Comparison of ENCODE assay signal across 13 cellular contexts in the genomic region with DNA sequence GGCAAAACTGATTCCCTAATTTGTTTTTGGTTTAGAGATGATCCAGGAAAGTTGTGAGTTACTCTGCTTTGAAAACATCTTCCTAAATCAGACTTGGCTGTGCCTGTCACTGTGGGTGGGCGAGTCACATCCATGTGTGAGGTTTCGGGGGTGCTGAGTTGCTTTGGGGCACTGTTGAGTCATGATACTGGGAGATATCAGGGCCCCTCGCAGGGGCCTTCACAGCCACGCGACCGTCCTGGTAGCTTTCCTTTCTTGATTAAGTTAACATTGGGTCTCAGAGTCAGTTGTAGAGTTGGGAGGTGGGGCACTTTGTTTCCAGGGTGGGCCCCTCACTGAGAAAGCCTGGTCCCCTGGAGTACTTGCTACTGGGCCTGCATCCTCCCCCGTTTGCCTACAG. TPM values are rescaled to one million over a fixed set of nuclear protein-coding genes. Genes with fewer than 3 reads are reported as not detected.
A peak's percentile ranks its signal among the peaks of the same experiment; 100 is the strongest.
DNase-seq lines count a peak whose midpoint lies in the region; ATAC-seq and TF ChIP-seq lines count a peak whose summit lies in the region.
"Had no signal": no experiment of that assay in that cellular context is flagged by ENCODE, and none has a peak within 500 bp of the region (broad histone marks: within the 10 kb centered on the region; RNA-seq: fewer than 3 reads in every experiment).

No MANE protein-coding gene starts in this region.

- peaks cover 10% of the 10 kb centered on the region; the same call in 1 of the 2 replicates for H4K20me1 ChIP-seq in GM23338 (replicated peaks; ENCODE audit: insufficient read depth)

- peaks cover 54% of the 10 kb centered on the region for H3K4me1 ChIP-seq in GM23338 (ENCODE audit: insufficient read depth)
- peaks cover 14 to 29% of the 10 kb centered on the region in 2 donors for H3K4me1 ChIP-seq in left lung
- peaks cover 52 to 71% of the 10 kb centered on the region in 2 donors for H3K4me1 ChIP-seq in thyroid gland
- H3K4me1 ChIP-seq: ascending aorta had no signal

- no peaks in the 10 kb centered on the region for H3K27me3 ChIP-seq in GM23338 (ENCODE audit: insufficient read depth)
- H3K27me3 ChIP-seq in CD4-positive, alpha-beta T cell (ENCODE audit: control insufficient read depth, insufficient read depth, low read length): no peaks in the 10 kb centered on the region
- H3K27me3 ChIP-seq in left lung: no peaks in the 10 kb centered on the region
- H3K27me3 ChIP-seq in thyroid gland: no peaks in the 10 kb centered on the region
- H3K27me3 ChIP-seq: ascending aorta, neutrophil had no signal

- H3K9me3 ChIP-seq in CD4-positive, alpha-beta T cell (ENCODE audit: control insufficient read depth, low read length): no peaks in the 10 kb centered on the region
- H3K9me3 ChIP-seq in left lung (no peaks in the 10 kb centered on the region), thyroid gland (no peaks in the 10 kb centered on the region)
- H3K9me3 ChIP-seq: ascending aorta, neutrophil had no signal

- peak overlapping the region; percentile 88 for H3K27ac Mint-ChIP-seq in GM23338
- peak overlapping the region; percentile 77 to 87 for H3K27ac Mint-ChIP-seq in effector memory CD8-positive, alpha-beta T cell
- H3K27ac Mint-ChIP-seq in CD4-positive, alpha-beta T cell: no peak overlapping the region

- H3K27me3 Mint-ChIP-seq in GM23338 (ENCODE audit: insufficient read depth, low read depth, poor library complexity): peaks cover 10% of the 10 kb centered on the region
- H3K27me3 Mint-ChIP-seq in effector memory CD8-positive, alpha-beta T cell: no peaks in the 10 kb centered on the region
- no peaks in the 10 kb centered on the region for H3K27me3 Mint-ChIP-seq in CD4-positive, alpha-beta T cell

- POLR2A ChIA-PET in CD4-positive, alpha-beta T cell (lab: Charles Lee): no interaction called here

- no peak for TF ChIP-seq POLR2A in thyroid gland (IDR thresholded peaks at IDR 0.05)

- ATAC-seq in GM23338 (no peak), left lung (no peak)
- no peak for ATAC-seq in effector memory CD8-positive, alpha-beta T cell (replicated peaks)
- no peak for ATAC-seq in CD4-positive, alpha-beta T cell (ENCODE audit: poor library complexity)

- TF ChIP-seq CTCF in GM23338 (conservative IDR thresholded peaks at IDR 0.05; ENCODE audit: low read depth in 2 of 2) (no peak), left lung (IDR thresholded peaks at IDR 0.05) (no peak), thyroid gland (IDR thresholded peaks at IDR 0.05) (no peak)
- no peak for TF ChIP-seq CTCF in CD4-positive, alpha-beta T cell (IDR thresholded peaks at IDR 0.05)

- H3K4me1 Mint-ChIP-seq in GM23338: peaks cover 68% of the 10 kb centered on the region
- peaks cover 21 to 37% of the 10 kb centered on the region in 2 donors for H3K4me1 Mint-ChIP-seq in effector memory CD8-positive, alpha-beta T cell (ENCODE audit: low read depth in 2 of 2)
- no peaks in the 10 kb centered on the region for H3K4me1 Mint-ChIP-seq in CD4-positive, alpha-beta T cell (ENCODE audit: low read depth)

- H3K79me2 ChIP-seq in GM23338 (replicated peaks; ENCODE audit: insufficient read depth): peaks cover 55% of the 10 kb centered on the region

- no peak overlapping the region for H2AFZ ChIP-seq in GM23338

- DNase-seq in GM23338 (ENCODE audit: low spot score): no peak
- peak; percentile 25 to 60 for DNase-seq in activated CD4-positive, alpha-beta T cell treated with anti-CD3 and anti-CD28 coated beads, Interleukin-2, amount 50 U/mL, for 24 hours (ENCODE audit: low read depth in 1 of 2, low spot score in 1 of 2)
- DNase-seq in effector memory CD8-positive, alpha-beta T cell: no peak
- peak; percentile 32 to 42 for DNase-seq in stimulated activated CD4-positive, alpha-beta T cell treated with anti-CD3 and anti-CD28 coated beads, Interleukin-4, amount 100 ng/mL, for 4 hours
- DNase-seq in CD4-positive, alpha-beta T cell: no peak
- DNase-seq in left lung: no peak
- no peak for DNase-seq in NAMALWA (ENCODE audit: low spot score)
- no peak for DNase-seq in thyroid gland
- DNase-seq: KG1, NCI-H69 had no signal

- no peaks in the 10 kb centered on the region; the same call in 2 of the 3 replicates for H3K36me3 Mint-ChIP-seq in GM23338 (ENCODE audit: low read depth)
- no peaks in the 10 kb centered on the region for H3K36me3 Mint-ChIP-seq in effector memory CD8-positive, alpha-beta T cell (ENCODE audit: insufficient read depth)
- H3K36me3 Mint-ChIP-seq in CD4-positive, alpha-beta T cell (ENCODE audit: low read depth): no peaks in the 10 kb centered on the region

- intact Hi-C loops in CD4-positive, alpha-beta T cell (cut with DNase I, micrococcal nuclease): no loop called here
- intact Hi-C loops in left lung (cut with DNase I) (no loop called here), thyroid gland (cut with DNase I) (no loop called here)

- H3K36me3 ChIP-seq in GM23338 (ENCODE audit: insufficient read depth) (no peaks in the 10 kb centered on the region), left lung (no peaks in the 10 kb centered on the region), thyroid gland (no peaks in the 10 kb centered on the region)
- H3K36me3 ChIP-seq: ascending aorta, neutrophil had no signal

- H3K4me3 ChIP-seq in GM23338 (no peak overlapping the region), left lung (no peak overlapping the region), thyroid gland (replicated peaks in 1 of 3) (no peak overlapping the region)
- H3K4me3 ChIP-seq: ascending aorta had no signal

- H3K4me2 ChIP-seq in GM23338: peak overlapping the region; percentile 59; the same call in 1 of the 2 replicates

- no peaks in the 10 kb centered on the region for H3F3A ChIP-seq in GM23338 (replicated peaks; ENCODE audit: low read depth)

- 86 to 90% methylated on average over 7 of the region's 7 CpGs for WGBS in thyroid gland, 2 donors

- no peaks in the 10 kb centered on the region for H3K9me3 Mint-ChIP-seq in GM23338
- no peaks in the 10 kb centered on the region for H3K9me3 Mint-ChIP-seq in effector memory CD8-positive, alpha-beta T cell
- H3K9me3 Mint-ChIP-seq in CD4-positive, alpha-beta T cell: no peaks in the 10 kb centered on the region

- 0 out of 2 replicates have a peak overlapping the region, but pooled peaks have one; percentile 51 for H3K27ac ChIP-seq in GM23338 (ENCODE audit: low read depth)
- H3K27ac ChIP-seq in CD4-positive, alpha-beta T cell (ENCODE audit: low read depth, low read length): no peak overlapping the region
- no peak overlapping the region for H3K27ac ChIP-seq in left lung
- peak overlapping the region in 1 of 3 donors; percentile 96 for H3K27ac ChIP-seq in thyroid gland
- H3K27ac ChIP-seq: ascending aorta, epithelial cell of prostate, neutrophil had no signal

- no peak overlapping the region for H3K4me3 Mint-ChIP-seq in GM23338
- H3K4me3 Mint-ChIP-seq in effector memory CD8-positive, alpha-beta T cell: no peak overlapping the region
- H3K4me3 Mint-ChIP-seq in CD4-positive, alpha-beta T cell: no peak overlapping the region

- CTCF ChIA-PET in CD4-positive, alpha-beta T cell (lab: Charles Lee): interaction anchor here (0.5 kb wide), 1 partner anchor 15 kb away, joined by 3 read pairs; no protein-coding TSS in a partner anchor

- peaks cover 13% of the 10 kb centered on the region for H3K9me2 ChIP-seq in GM23338 (ENCODE audit: insufficient read depth)

TF ChIP-seq in GM23338, 12 proteins besides CTCF, POLR2A, EP300 and RAD21 (continues in another document):
- TF ChIP-seq ZNF114 (CRISPR knock-in tag; IDR thresholded peaks at IDR 0.05): no peak
- TF ChIP-seq, protein P1, sequence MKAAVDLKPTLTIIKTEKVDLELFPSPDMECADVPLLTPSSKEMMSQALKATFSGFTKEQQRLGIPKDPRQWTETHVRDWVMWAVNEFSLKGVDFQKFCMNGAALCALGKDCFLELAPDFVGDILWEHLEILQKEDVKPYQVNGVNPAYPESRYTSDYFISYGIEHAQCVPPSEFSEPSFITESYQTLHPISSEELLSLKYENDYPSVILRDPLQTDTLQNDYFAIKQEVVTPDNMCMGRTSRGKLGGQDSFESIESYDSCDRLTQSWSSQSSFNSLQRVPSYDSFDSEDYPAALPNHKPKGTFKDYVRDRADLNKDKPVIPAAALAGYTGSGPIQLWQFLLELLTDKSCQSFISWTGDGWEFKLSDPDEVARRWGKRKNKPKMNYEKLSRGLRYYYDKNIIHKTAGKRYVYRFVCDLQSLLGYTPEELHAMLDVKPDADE (IDR thresholded peaks at IDR 0.05): no peak
- no peak for TF ChIP-seq ZNF331 (CRISPR knock-in tag; IDR thresholded peaks at IDR 0.05; ENCODE audit: low read depth)
- no peak for TF ChIP-seq EZH2phosphoT487 (IDR thresholded peaks at IDR 0.05; ENCODE audit: unreplicated experiment)
- TF ChIP-seq NANOG (IDR thresholded peaks at IDR 0.05; ENCODE audit: borderline replicate concordance): no peak
- no peak for TF ChIP-seq EZH2 (IDR thresholded peaks at IDR 0.05; ENCODE audit: low read depth, unreplicated experiment)

RNA-seq across cellular contexts. Expression of a gene that starts 58.3 kb away (rescaled TPM):
- 0.73 and 1.6 TPM in 2 replicates for total RNA-seq in GM23338 (2014; rRNA removed; shearing (Covaris generic))
- polyA plus RNA-seq in GM23338 (2016; fragmentation: Nextera tagmentation; extraction: Ambion mirVana): 0.48 and 1.8 TPM in 2 replicates
- 10 to 100 TPM; 38.3 to 39.8 TPM for total RNA-seq in CD4-positive, alpha-beta T cell
- total RNA-seq in left lung (100 to 1,000 TPM in 1 of 2 donors, 10 to 100 TPM in 1; 83.3 to 149 TPM), thyroid gland (10 to 100 TPM in 3 of 4 donors, 1 to 10 TPM in 1; 8.9 to 36.4 (median 18.0) TPM)

Comparison
In these comparisons a context has a peak if more than half of its experiments do, and no peak if none do; other contexts are left out.
1. DNase-seq: peak in activated CD4-positive, alpha-beta T cell treated with anti-CD3 and anti-CD28 coated beads, Interleukin-2, amount 50 U/mL, for 24 hours (2 of 2) and stimulated activated CD4-positive, alpha-beta T cell treated with anti-CD3 and anti-CD28 coated beads, Interleukin-4, amount 100 ng/mL, for 4 hours (2 of 2); none in GM23338 (single experiment), effector memory CD8-positive, alpha-beta T cell (0 of 3), CD4-positive, alpha-beta T cell (0 of 10), left lung (0 of 2), NAMALWA (single experiment) and thyroid gland (0 of 2).